In genomic region chr1:206684003-206684402, GRCh38 we compare ENCODE assay signal across 8 cellular contexts. TPM values are rescaled to one million over a fixed set of nuclear protein-coding genes. Genes with fewer than 3 reads are reported as not detected.
DNase-seq lines count a peak whose midpoint lies in the region; ATAC-seq, FAIRE-seq and TF ChIP-seq lines count a peak whose summit lies in the region.

No MANE protein-coding gene starts in this region.

- H3K27me3 Mint-ChIP-seq in activated naive CD8-positive, alpha-beta T cell = peaks cover under 1% of the 10 kb centered on the region
- peaks cover 3% of the 10 kb centered on the region for H3K27me3 Mint-ChIP-seq in activated naive CD8-positive, alpha-beta T cell treated with anti-CD3 and anti-CD28 coated beads for 36 hours
- H3K27me3 Mint-ChIP-seq in astrocyte (ENCODE audit: low read depth, unreplicated experiment) = peaks cover 23% of the 10 kb centered on the region

- H3K27me3 ChIP-seq in astrocyte (ENCODE audit: insufficient read depth, low read length) (peaks cover 10% of the 10 kb centered on the region), HepG2 (ENCODE audit: control insufficient read depth in 1 of 2, insufficient read depth in 2 of 2, low read length in 2 of 2) (peaks cover 3 to 11% of the 10 kb centered on the region in 2 experiments; a peak in 3 of 5 replicates), tibial nerve (peaks cover 0 to 11% of the 10 kb centered on the region in 2 donors), ascending aorta (no peaks in the 10 kb centered on the region)

- in situ Hi-C loops in HepG2 (cut with HindIII; ENCODE audit: extremely low pct_ligation_motif_present, low pct_unique_long_range_greater_than_20kb) = no loop called here

- peak overlapping the region; percentile 59 for H3K9ac ChIP-seq in astrocyte (ENCODE audit: low read length)
- H3K9ac ChIP-seq in HepG2 (ENCODE audit: insufficient read depth, low read depth, low read length) = 0 out of 2 replicates have a peak overlapping the region, but pooled peaks have one; percentile 26

- peaks cover 37% of the 10 kb centered on the region for H3K79me2 ChIP-seq in astrocyte (ENCODE audit: insufficient read depth, low read length)
- peaks cover 29% of the 10 kb centered on the region for H3K79me2 ChIP-seq in HepG2 (ENCODE audit: insufficient read depth, low read length)

- TF ChIP-seq POLR2A in HepG2 (IDR thresholded peaks at IDR 0.05; ENCODE audit: insufficient read depth in 1 of 2, low read depth in 2 of 2, low read length in 2 of 2) = no peak
- no peak for TF ChIP-seq POLR2A in tibial nerve (IDR thresholded peaks at IDR 0.05)

- H3K27ac Mint-ChIP-seq in activated naive CD8-positive, alpha-beta T cell = no peak overlapping the region
- H3K27ac Mint-ChIP-seq in activated naive CD8-positive, alpha-beta T cell treated with anti-CD3 and anti-CD28 coated beads for 36 hours = no peak overlapping the region
- H3K27ac Mint-ChIP-seq in astrocyte (ENCODE audit: unreplicated experiment) = peak overlapping the region; percentile 56

- H3K4me3 ChIP-seq in astrocyte (ENCODE audit: insufficient read depth, low read depth, low read length) (no peak overlapping the region), HepG2 (replicated peaks in 1 of 3; ENCODE audit: insufficient read depth in 1 of 3, low read depth in 2 of 3, low read length in 3 of 3) (peak overlapping the region in 2 of 3 experiments; percentile 49 to 66; a peak in 3 of 6 replicates), tibial nerve (peak overlapping the region in 3 of 4 donors; percentile 80 to 88 (median 83)), ascending aorta (peak overlapping the region in 1 of 2 donors; percentile 72)

- peaks cover 23% of the 10 kb centered on the region for H3K4me1 ChIP-seq in astrocyte (ENCODE audit: insufficient read depth, low read length)
- peaks cover 74% of the 10 kb centered on the region for H3K4me1 ChIP-seq in HepG2 (ENCODE audit: insufficient read depth, low read length)
- peaks cover 0 to 52% (median 26%) of the 10 kb centered on the region in 4 donors for H3K4me1 ChIP-seq in tibial nerve
- H3K4me1 ChIP-seq in ascending aorta = peaks cover 7 to 21% of the 10 kb centered on the region in 2 donors

- CTCF ChIA-PET in HepG2 (lab: Yijun Ruan, JAX; ENCODE audit: low intra/inter-chr PET ratio, low total read pairs) = no interaction called here

- H2AFZ ChIP-seq in astrocyte (ENCODE audit: low read depth, low read length) (no peak overlapping the region), HepG2 (ENCODE audit: low read length) (no peak overlapping the region)

- H3K36me3 ChIP-seq in astrocyte (ENCODE audit: insufficient read depth, low read length) (no peaks in the 10 kb centered on the region), HepG2 (replicated peaks in 1 of 2; ENCODE audit: control insufficient read depth in 1 of 2, insufficient read depth in 2 of 2, low read length in 2 of 2) (no peaks in the 10 kb centered on the region), tibial nerve (no peaks in the 10 kb centered on the region), ascending aorta (no peaks in the 10 kb centered on the region)

- no peaks in the 10 kb centered on the region for H3K9me3 Mint-ChIP-seq in activated naive CD8-positive, alpha-beta T cell (ENCODE audit: low read depth)
- no peaks in the 10 kb centered on the region for H3K9me3 Mint-ChIP-seq in activated naive CD8-positive, alpha-beta T cell treated with anti-CD3 and anti-CD28 coated beads for 36 hours
- no peaks in the 10 kb centered on the region for H3K9me3 Mint-ChIP-seq in astrocyte (ENCODE audit: unreplicated experiment)

- peak overlapping the region; percentile 90 for H3K4me2 ChIP-seq in astrocyte (ENCODE audit: low read length)
- peak overlapping the region; percentile 97 for H3K4me2 ChIP-seq in HepG2 (ENCODE audit: low read depth, low read length)

- no peak for DNase-seq in activated naive CD8-positive, alpha-beta T cell treated with anti-CD3 and anti-CD28 coated beads for 36 hours
- no peak for DNase-seq in astrocyte (ENCODE audit: low read depth)
- DNase-seq in HepG2 (ENCODE audit: low spot score) = no peak
- no peak for DNase-seq in tibial nerve (ENCODE audit: low spot score in 2 of 2)
- no peak for DNase-seq in cerebellar cortex (ENCODE audit: low spot score)
- no peak for DNase-seq in ascending aorta (ENCODE audit: low spot score in 2 of 2)

- H3K36me3 Mint-ChIP-seq in activated naive CD8-positive, alpha-beta T cell = no peaks in the 10 kb centered on the region
- peaks cover 5% of the 10 kb centered on the region for H3K36me3 Mint-ChIP-seq in activated naive CD8-positive, alpha-beta T cell treated with anti-CD3 and anti-CD28 coated beads for 36 hours
- H3K36me3 Mint-ChIP-seq in astrocyte (ENCODE audit: low read depth, unreplicated experiment) = no peaks in the 10 kb centered on the region

- intact Hi-C loops in HepG2 (cut with micrococcal nuclease; ENCODE audit: unreplicated experiment) = loop anchor here (5.0 kb wide), 1 partner anchor 72 kb away; the partner anchor contains the start of gene EIF2D
- intact Hi-C loops in ascending aorta (cut with DNase I) = loop anchor here (1.0 to 2.0 kb wide), 4 partner anchors 9 to 71 kb away; partner anchors contain the start of genes DYRK3 and EIF2D

- H3K9me3 ChIP-seq in astrocyte (ENCODE audit: insufficient read depth, low read depth, low read length) (no peaks in the 10 kb centered on the region), HepG2 (ENCODE audit: low read length) (no peaks in the 10 kb centered on the region), tibial nerve (no peaks in the 10 kb centered on the region), ascending aorta (no peaks in the 10 kb centered on the region)

- TF ChIP-seq CTCF in astrocyte (IDR thresholded peaks at IDR 0.05; ENCODE audit: insufficient read depth, low read depth, low read length) (no peak), HepG2 (CRISPR knock-in tag; IDR thresholded peaks at IDR 0.05) (no peak), tibial nerve (IDR thresholded peaks at IDR 0.05) (no peak), ascending aorta (IDR thresholded peaks at IDR 0.05) (no peak)

- H3K4me1 Mint-ChIP-seq in activated naive CD8-positive, alpha-beta T cell (ENCODE audit: low read depth) = peaks cover 38% of the 10 kb centered on the region
- peaks cover 59% of the 10 kb centered on the region for H3K4me1 Mint-ChIP-seq in activated naive CD8-positive, alpha-beta T cell treated with anti-CD3 and anti-CD28 coated beads for 36 hours
- peaks cover 22% of the 10 kb centered on the region for H3K4me1 Mint-ChIP-seq in astrocyte (ENCODE audit: low read depth, unreplicated experiment)

- POLR2A ChIA-PET in HepG2 (lab: Yijun Ruan, JAX) = interaction anchor here (0.8 to 1.2 kb wide), 4 partner anchors 10 to 71 kb away, joined by 3 to 6 read pairs (median 3); partner anchors contain the start of gene DYRK3

- no peak overlapping the region for H3K27ac ChIP-seq in astrocyte (ENCODE audit: low read depth, low read length)
- no peak overlapping the region for H3K27ac ChIP-seq in HepG2 (ENCODE audit: extremely low read length, insufficient read depth, low read length)
- peak overlapping the region in 1 of 4 donors; percentile 97 for H3K27ac ChIP-seq in tibial nerve
- no peak overlapping the region for H3K27ac ChIP-seq in ascending aorta

- no peak for TF ChIP-seq RAD21 in HepG2 (CRISPR knock-in tag; IDR thresholded peaks at IDR 0.05)

- WGBS in HepG2 (ENCODE audit: low lambda C conversion rate) = 45% methylated on average over 8 of the region's 8 CpGs
- WGBS in tibial nerve, 2 donors = 52 to 57% methylated on average over 8 of the region's 8 CpGs

- ATAC-seq in HepG2 (no peak), GM19455 (IDR thresholded peaks at IDR 0.05; ENCODE audit: unreplicated experiment) (no peak)

- BruUV-seq in HepG2 (replicated peaks; lab: Mats Ljungman, UMichigan) = TSS peak; percentile 72

- peaks cover 30% of the 10 kb centered on the region for H4K20me1 ChIP-seq in astrocyte (ENCODE audit: insufficient read depth, low read length)
- H4K20me1 ChIP-seq in HepG2 (ENCODE audit: insufficient read depth, low read length) = peaks cover 24% of the 10 kb centered on the region; the same call in 1 of the 2 replicates

- no peak for FAIRE-seq in astrocyte (lab: Jason Lieb, UNC)
- no peak for FAIRE-seq in HepG2 (lab: Jason Lieb, UNC)

- TF ChIP-seq EP300 in HepG2 (IDR thresholded peaks at IDR 0.05; ENCODE audit: low read depth in 2 of 2, low read length in 2 of 2) = no peak
- no peak for TF ChIP-seq EP300 in HepG2 (CRISPR knock-in tag; IDR thresholded peaks at IDR 0.05; ENCODE audit: borderline replicate concordance)
- no peak for TF ChIP-seq EP300 in tibial nerve (IDR thresholded peaks at IDR 0.05)

- peak overlapping the region; percentile 83 for H3K4me3 Mint-ChIP-seq in activated naive CD8-positive, alpha-beta T cell
- no peak overlapping the region for H3K4me3 Mint-ChIP-seq in activated naive CD8-positive, alpha-beta T cell treated with anti-CD3 and anti-CD28 coated beads for 36 hours
- peak overlapping the region; percentile 89 for H3K4me3 Mint-ChIP-seq in astrocyte (ENCODE audit: unreplicated experiment)

RNA-seq across cellular contexts. Expression of gene MAPKAPK2, which starts 0.7 kb away (rescaled TPM):
- total RNA-seq in activated naive CD8-positive, alpha-beta T cell treated with anti-CD3 and anti-CD28 coated beads for 36 hours = 10 to 100 TPM; 53.5 to 57.8 TPM
- total RNA-seq in astrocyte (104 and 108 TPM in 2 replicates), HepG2 (2016; rRNA removed; fragmentation: Illumina TruSeq; extraction: Trizol) (14.5 and 16.6 TPM in 2 replicates), tibial nerve (10 to 100 TPM; 30.6 to 49.5 (median 38.2) TPM), ascending aorta (35.3 TPM)
- 11.7 and 13.0 TPM in 2 replicates for total RNA-seq in HepG2 (2016; cell fraction: cytosol; rRNA removed; fragmentation: Illumina TruSeq; extraction: Trizol; ENCODE audit: low read depth)
- total RNA-seq in HepG2 (2016; cell fraction: insoluble cytoplasmic fraction; rRNA removed; fragmentation: Illumina TruSeq; extraction: Trizol) = 11.8 and 16.6 TPM in 2 replicates
- total RNA-seq in HepG2 (2016; cell fraction: membrane; rRNA removed; fragmentation: Illumina TruSeq; extraction: Trizol) = 26.9 and 28.5 TPM in 2 replicates
- total RNA-seq in HepG2 (2016; cell fraction: nucleus; rRNA removed; fragmentation: Illumina TruSeq; extraction: Trizol) = 15.3 TPM in 2 replicates
- 34.0 and 40.1 TPM in 2 replicates for polyA plus RNA-seq in HepG2 (2011; rRNA removed)
- polyA plus RNA-seq in HepG2 (2011; cell fraction: cytosol; rRNA removed) = 28.8 and 30.9 TPM in 2 replicates
- polyA plus RNA-seq in HepG2 (2011; cell fraction: nucleus; rRNA removed) = 60.6 and 63.0 TPM in 2 replicates
- 17.3 and 31.0 TPM in 2 replicates for polyA plus RNA-seq in HepG2 (2012)
- 13.8 and 14.2 TPM in 2 replicates for polyA plus RNA-seq in HepG2 (2016; cell fraction: cytosol; fragmentation: Illumina TruSeq; extraction: Trizol; ENCODE audit: low read depth)
- polyA plus RNA-seq in HepG2 (2016; cell fraction: insoluble cytoplasmic fraction; fragmentation: Illumina TruSeq; extraction: Trizol; ENCODE audit: low read depth) = 17.8 and 22.4 TPM in 2 replicates
- 32.7 and 35.8 TPM in 2 replicates for polyA plus RNA-seq in HepG2 (2016; cell fraction: membrane; fragmentation: Illumina TruSeq; extraction: Trizol; ENCODE audit: low read depth)
- polyA plus RNA-seq in HepG2 (2016; cell fraction: nucleus; fragmentation: Illumina TruSeq; extraction: Trizol; ENCODE audit: insufficient read depth, low read depth) = 41.1 and 43.4 TPM in 2 replicates
- 50.0 and 68.4 TPM in 2 replicates for polyA minus RNA-seq in HepG2 (2011; rRNA and poly(A)+ RNA removed; ENCODE audit: low replicate concordance)
- 15.6 and 16.3 TPM in 2 replicates for polyA minus RNA-seq in HepG2 (2011; cell fraction: cytosol; rRNA and poly(A)+ RNA removed)
- 24.2 and 25.9 TPM in 2 replicates for polyA minus RNA-seq in HepG2 (2011; cell fraction: nucleus; rRNA and poly(A)+ RNA removed)

RNA-seq across cellular contexts. Expression of gene DYRK3, which starts 48.7 kb away (rescaled TPM):
- total RNA-seq in activated naive CD8-positive, alpha-beta T cell treated with anti-CD3 and anti-CD28 coated beads for 36 hours = 1 to 10 TPM; 5.2 to 5.3 TPM
- total RNA-seq in astrocyte (8.2 and 8.7 TPM in 2 replicates), HepG2 (2016; rRNA removed; fragmentation: Illumina TruSeq; extraction: Trizol) (2.8 and 4.1 TPM in 2 replicates), tibial nerve (10 to 100 TPM in 1 of 4 donors, 1 to 10 TPM in 3; 5.4 to 12.7 (median 5.7) TPM), ascending aorta (17.9 TPM)
- total RNA-seq in HepG2 (2016; cell fraction: cytosol; rRNA removed; fragmentation: Illumina TruSeq; extraction: Trizol; ENCODE audit: low read depth) = 0.44 and 0.81 TPM in 2 replicates
- 3.1 and 4.0 TPM in 2 replicates for total RNA-seq in HepG2 (2016; cell fraction: insoluble cytoplasmic fraction; rRNA removed; fragmentation: Illumina TruSeq; extraction: Trizol)
- 1.4 and 1.5 TPM in 2 replicates for total RNA-seq in HepG2 (2016; cell fraction: membrane; rRNA removed; fragmentation: Illumina TruSeq; extraction: Trizol)
- total RNA-seq in HepG2 (2016; cell fraction: nucleus; rRNA removed; fragmentation: Illumina TruSeq; extraction: Trizol) = 1.7 and 2.7 TPM in 2 replicates
- polyA plus RNA-seq in HepG2 (2011; rRNA removed) = 0.48 and 0.50 TPM in 2 replicates
- polyA plus RNA-seq in HepG2 (2011; cell fraction: cytosol; rRNA removed) = 0.31 and 0.43 TPM in 2 replicates
- 0.29 and 0.58 TPM in 2 replicates for polyA plus RNA-seq in HepG2 (2011; cell fraction: nucleus; rRNA removed)
- polyA plus RNA-seq in HepG2 (2012) = 0.40 and 0.43 TPM in 2 replicates
- polyA plus RNA-seq in HepG2 (2016; cell fraction: cytosol; fragmentation: Illumina TruSeq; extraction: Trizol; ENCODE audit: low read depth) = 0.10 and 0.25 TPM in 2 replicates
- 1.7 and 2.1 TPM in 2 replicates for polyA plus RNA-seq in HepG2 (2016; cell fraction: insoluble cytoplasmic fraction; fragmentation: Illumina TruSeq; extraction: Trizol; ENCODE audit: low read depth)
- 0.34 and 0.35 TPM in 2 replicates for polyA plus RNA-seq in HepG2 (2016; cell fraction: membrane; fragmentation: Illumina TruSeq; extraction: Trizol; ENCODE audit: low read depth)
- 1.0 and 1.5 TPM in 2 replicates for polyA plus RNA-seq in HepG2 (2016; cell fraction: nucleus; fragmentation: Illumina TruSeq; extraction: Trizol; ENCODE audit: insufficient read depth, low read depth)
- 0.80 and 17.9 TPM in 2 replicates for polyA minus RNA-seq in HepG2 (2011; rRNA and poly(A)+ RNA removed; ENCODE audit: low replicate concordance)
- polyA minus RNA-seq in HepG2 (2011; cell fraction: cytosol; rRNA and poly(A)+ RNA removed) = 0.40 and 1.7 TPM in 2 replicates
- 1.2 and 2.0 TPM in 2 replicates for polyA minus RNA-seq in HepG2 (2011; cell fraction: nucleus; rRNA and poly(A)+ RNA removed)
